1 cellular context compared by ENCODE assay signal in the genomic region with DNA sequence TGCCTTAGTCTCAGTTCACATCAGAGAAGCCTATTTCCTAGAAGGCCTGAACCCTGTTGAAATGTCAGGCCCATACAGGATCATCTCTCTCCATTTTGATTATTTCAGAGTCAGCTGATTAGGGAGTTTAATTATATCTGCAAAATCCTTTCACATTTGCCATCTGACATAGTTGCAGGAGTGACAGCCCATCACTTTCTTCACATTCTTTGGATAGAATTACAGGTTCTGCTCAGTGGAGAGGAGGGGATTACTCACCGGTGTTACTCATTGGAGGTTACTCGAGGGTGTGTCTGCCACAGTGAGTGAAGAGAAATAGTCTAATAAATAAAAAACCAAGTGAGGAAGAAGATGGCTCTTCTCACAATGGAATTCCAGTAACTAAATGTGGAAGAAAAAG.
TF ChIP-seq lines count a peak whose summit lies in the region.

No MANE protein-coding gene starts in this region.

TF ChIP-seq in SK-N-SH, 30 proteins besides CTCF, POLR2A, EP300 and RAD21 (continued from another document):
- TF ChIP-seq, protein P1, sequence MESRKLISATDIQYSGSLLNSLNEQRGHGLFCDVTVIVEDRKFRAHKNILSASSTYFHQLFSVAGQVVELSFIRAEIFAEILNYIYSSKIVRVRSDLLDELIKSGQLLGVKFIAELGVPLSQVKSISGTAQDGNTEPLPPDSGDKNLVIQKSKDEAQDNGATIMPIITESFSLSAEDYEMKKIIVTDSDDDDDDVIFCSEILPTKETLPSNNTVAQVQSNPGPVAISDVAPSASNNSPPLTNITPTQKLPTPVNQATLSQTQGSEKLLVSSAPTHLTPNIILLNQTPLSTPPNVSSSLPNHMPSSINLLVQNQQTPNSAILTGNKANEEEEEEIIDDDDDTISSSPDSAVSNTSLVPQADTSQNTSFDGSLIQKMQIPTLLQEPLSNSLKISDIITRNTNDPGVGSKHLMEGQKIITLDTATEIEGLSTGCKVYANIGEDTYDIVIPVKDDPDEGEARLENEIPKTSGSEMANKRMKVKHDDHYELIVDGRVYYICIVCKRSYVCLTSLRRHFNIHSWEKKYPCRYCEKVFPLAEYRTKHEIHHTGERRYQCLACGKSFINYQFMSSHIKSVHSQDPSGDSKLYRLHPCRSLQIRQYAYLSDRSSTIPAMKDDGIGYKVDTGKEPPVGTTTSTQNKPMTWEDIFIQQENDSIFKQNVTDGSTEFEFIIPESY (IDR thresholded peaks at IDR 0.05; ENCODE audit: borderline replicate concordance, low read depth) = no peak
- TF ChIP-seq FOSL2 (IDR thresholded peaks at IDR 0.05; ENCODE audit: borderline replicate concordance, low read depth) (peak; percentile 56; the same call in 1 of the 2 replicates), FOXM1 (IDR thresholded peaks at IDR 0.05; ENCODE audit: low read depth) (no peak), POLR2AphosphoS5 (IDR thresholded peaks at IDR 0.05; ENCODE audit: low read depth, low read length) (no peak), CHD2 (IDR thresholded peaks at IDR 0.05; ENCODE audit: low read length, partially characterized antibody) (no peak), EZH2phosphoT487 (IDR thresholded peaks at IDR 0.05; ENCODE audit: borderline replicate concordance, low read depth) (no peak), JUND (IDR thresholded peaks at IDR 0.05) (peak; percentile 39; the same call in 1 of the 2 replicates), FOXJ3 (CRISPR knock-in tag; IDR thresholded peaks at IDR 0.05) (no peak), NRF1 (IDR thresholded peaks at IDR 0.05; ENCODE audit: low read depth, low read length) (no peak), RCOR1 (IDR thresholded peaks at IDR 0.05; ENCODE audit: low read length) (no peak), NFIC (IDR thresholded peaks at IDR 0.05; ENCODE audit: borderline replicate concordance) (no peak), TAF1 (IDR thresholded peaks at IDR 0.05; ENCODE audit: borderline replicate concordance, low read depth, low read length) (no peak), TEAD4 (IDR thresholded peaks at IDR 0.05; ENCODE audit: borderline replicate concordance, insufficient read depth) (no peak), ELF1 (IDR thresholded peaks at IDR 0.05) (no peak), MXI1 (IDR thresholded peaks at IDR 0.05; ENCODE audit: low read depth, low read length) (no peak), YY1 (IDR thresholded peaks at IDR 0.05; ENCODE audit: low read depth) (no peak), GATA2 (CRISPR knock-in tag; IDR thresholded peaks at IDR 0.05) (no peak), SIN3A (IDR thresholded peaks at IDR 0.05; ENCODE audit: borderline replicate concordance, low read depth, low read length) (no peak), RFX5 (IDR thresholded peaks at IDR 0.05; ENCODE audit: low read length) (no peak), SMC3 (IDR thresholded peaks at IDR 0.05; ENCODE audit: low read depth, low read length) (no peak), RXRA (IDR thresholded peaks at IDR 0.05; ENCODE audit: borderline replicate concordance, low read depth) (no peak), MEF2A (IDR thresholded peaks at IDR 0.05; ENCODE audit: borderline replicate concordance, low read depth) (no peak)
- TF ChIP-seq, protein P2, sequence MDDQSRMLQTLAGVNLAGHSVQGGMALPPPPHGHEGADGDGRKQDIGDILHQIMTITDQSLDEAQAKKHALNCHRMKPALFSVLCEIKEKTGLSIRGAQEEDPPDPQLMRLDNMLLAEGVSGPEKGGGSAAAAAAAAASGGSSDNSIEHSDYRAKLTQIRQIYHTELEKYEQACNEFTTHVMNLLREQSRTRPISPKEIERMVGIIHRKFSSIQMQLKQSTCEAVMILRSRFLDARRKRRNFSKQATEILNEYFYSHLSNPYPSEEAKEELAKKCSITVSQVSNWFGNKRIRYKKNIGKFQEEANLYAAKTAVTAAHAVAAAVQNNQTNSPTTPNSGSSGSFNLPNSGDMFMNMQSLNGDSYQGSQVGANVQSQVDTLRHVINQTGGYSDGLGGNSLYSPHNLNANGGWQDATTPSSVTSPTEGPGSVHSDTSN (IDR thresholded peaks at IDR 0.05) = peak; percentile 82
- TF ChIP-seq, protein P3, sequence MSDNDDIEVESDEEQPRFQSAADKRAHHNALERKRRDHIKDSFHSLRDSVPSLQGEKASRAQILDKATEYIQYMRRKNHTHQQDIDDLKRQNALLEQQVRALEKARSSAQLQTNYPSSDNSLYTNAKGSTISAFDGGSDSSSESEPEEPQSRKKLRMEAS (IDR thresholded peaks at IDR 0.05; ENCODE audit: low read depth) = no peak
- TF ChIP-seq, protein P4, sequence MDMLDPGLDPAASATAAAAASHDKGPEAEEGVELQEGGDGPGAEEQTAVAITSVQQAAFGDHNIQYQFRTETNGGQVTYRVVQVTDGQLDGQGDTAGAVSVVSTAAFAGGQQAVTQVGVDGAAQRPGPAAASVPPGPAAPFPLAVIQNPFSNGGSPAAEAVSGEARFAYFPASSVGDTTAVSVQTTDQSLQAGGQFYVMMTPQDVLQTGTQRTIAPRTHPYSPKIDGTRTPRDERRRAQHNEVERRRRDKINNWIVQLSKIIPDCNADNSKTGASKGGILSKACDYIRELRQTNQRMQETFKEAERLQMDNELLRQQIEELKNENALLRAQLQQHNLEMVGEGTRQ (IDR thresholded peaks at IDR 0.05; ENCODE audit: borderline replicate concordance, low read depth, low read length) = no peak
- TF ChIP-seq, protein P5, sequence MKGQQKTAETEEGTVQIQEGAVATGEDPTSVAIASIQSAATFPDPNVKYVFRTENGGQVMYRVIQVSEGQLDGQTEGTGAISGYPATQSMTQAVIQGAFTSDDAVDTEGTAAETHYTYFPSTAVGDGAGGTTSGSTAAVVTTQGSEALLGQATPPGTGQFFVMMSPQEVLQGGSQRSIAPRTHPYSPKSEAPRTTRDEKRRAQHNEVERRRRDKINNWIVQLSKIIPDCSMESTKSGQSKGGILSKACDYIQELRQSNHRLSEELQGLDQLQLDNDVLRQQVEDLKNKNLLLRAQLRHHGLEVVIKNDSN (IDR thresholded peaks at IDR 0.05; ENCODE audit: borderline replicate concordance, low read depth) = no peak
